ENCODE assay signal across 1 cellular context in genomic region chr19:21688464-21688863, GRCh38.
TF ChIP-seq lines count a peak whose summit lies in the region.

No MANE protein-coding gene starts in this region.

TF ChIP-seq in GM23338, 12 proteins besides CTCF, POLR2A, EP300 and RAD21 (continued from another document):
- TF ChIP-seq, protein P1, sequence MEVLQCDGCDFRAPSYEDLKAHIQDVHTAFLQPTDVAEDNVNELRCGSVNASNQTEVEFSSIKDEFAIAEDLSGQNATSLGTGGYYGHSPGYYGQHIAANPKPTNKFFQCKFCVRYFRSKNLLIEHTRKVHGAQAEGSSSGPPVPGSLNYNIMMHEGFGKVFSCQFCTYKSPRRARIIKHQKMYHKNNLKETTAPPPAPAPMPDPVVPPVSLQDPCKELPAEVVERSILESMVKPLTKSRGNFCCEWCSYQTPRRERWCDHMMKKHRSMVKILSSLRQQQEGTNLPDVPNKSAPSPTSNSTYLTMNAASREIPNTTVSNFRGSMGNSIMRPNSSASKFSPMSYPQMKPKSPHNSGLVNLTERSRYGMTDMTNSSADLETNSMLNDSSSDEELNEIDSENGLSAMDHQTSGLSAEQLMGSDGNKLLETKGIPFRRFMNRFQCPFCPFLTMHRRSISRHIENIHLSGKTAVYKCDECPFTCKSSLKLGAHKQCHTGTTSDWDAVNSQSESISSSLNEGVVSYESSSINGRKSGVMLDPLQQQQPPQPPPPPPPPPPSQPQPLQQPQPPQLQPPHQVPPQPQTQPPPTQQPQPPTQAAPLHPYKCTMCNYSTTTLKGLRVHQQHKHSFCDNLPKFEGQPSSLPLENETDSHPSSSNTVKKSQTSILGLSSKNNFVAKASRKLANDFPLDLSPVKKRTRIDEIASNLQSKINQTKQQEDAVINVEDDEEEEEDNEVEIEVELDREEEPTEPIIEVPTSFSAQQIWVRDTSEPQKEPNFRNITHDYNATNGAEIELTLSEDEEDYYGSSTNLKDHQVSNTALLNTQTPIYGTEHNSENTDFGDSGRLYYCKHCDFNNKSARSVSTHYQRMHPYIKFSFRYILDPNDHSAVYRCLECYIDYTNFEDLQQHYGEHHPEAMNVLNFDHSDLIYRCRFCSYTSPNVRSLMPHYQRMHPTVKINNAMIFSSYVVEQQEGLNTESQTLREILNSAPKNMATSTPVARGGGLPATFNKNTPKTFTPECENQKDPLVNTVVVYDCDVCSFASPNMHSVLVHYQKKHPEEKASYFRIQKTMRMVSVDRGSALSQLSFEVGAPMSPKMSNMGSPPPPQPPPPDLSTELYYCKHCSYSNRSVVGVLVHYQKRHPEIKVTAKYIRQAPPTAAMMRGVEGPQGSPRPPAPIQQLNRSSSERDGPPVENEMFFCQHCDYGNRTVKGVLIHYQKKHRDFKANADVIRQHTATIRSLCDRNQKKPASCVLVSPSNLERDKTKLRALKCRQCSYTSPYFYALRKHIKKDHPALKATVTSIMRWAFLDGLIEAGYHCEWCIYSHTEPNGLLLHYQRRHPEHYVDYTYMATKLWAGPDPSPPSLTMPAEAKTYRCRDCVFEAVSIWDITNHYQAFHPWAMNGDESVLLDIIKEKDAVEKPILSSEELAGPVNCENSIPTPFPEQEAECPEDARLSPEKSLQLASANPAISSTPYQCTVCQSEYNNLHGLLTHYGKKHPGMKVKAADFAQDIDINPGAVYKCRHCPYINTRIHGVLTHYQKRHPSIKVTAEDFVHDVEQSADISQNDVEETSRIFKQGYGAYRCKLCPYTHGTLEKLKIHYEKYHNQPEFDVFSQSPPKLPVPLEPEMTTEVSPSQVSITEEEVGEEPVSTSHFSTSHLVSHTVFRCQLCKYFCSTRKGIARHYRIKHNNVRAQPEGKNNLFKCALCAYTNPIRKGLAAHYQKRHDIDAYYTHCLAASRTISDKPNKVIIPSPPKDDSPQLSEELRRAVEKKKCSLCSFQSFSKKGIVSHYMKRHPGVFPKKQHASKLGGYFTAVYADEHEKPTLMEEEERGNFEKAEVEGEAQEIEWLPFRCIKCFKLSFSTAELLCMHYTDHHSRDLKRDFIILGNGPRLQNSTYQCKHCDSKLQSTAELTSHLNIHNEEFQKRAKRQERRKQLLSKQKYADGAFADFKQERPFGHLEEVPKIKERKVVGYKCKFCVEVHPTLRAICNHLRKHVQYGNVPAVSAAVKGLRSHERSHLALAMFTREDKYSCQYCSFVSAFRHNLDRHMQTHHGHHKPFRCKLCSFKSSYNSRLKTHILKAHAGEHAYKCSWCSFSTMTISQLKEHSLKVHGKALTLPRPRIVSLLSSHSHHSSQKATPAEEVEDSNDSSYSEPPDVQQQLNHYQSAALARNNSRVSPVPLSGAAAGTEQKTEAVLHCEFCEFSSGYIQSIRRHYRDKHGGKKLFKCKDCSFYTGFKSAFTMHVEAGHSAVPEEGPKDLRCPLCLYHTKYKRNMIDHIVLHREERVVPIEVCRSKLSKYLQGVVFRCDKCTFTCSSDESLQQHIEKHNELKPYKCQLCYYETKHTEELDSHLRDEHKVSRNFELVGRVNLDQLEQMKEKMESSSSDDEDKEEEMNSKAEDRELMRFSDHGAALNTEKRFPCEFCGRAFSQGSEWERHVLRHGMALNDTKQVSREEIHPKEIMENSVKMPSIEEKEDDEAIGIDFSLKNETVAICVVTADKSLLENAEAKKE (CRISPR knock-in tag; IDR thresholded peaks at IDR 0.05), result no peak
- TF ChIP-seq REST (IDR thresholded peaks at IDR 0.05; ENCODE audit: unreplicated experiment) (no peak), STAT1 (IDR thresholded peaks at IDR 0.05; ENCODE audit: unreplicated experiment) (no peak), EZH2phosphoT487 (IDR thresholded peaks at IDR 0.05; ENCODE audit: unreplicated experiment) (no peak), EZH2 (IDR thresholded peaks at IDR 0.05; ENCODE audit: low read depth, unreplicated experiment) (no peak)
TF ChIP-seq in GM23338: peak in this region for 0.
